Comparison of ENCODE assay signal across 20 cellular contexts in genomic region chr16:85225721-85226120, GRCh38.
A peak's percentile ranks its signal among the peaks of the same experiment; 100 is the strongest.
DNase-seq lines count a peak whose midpoint lies in the region; ATAC-seq, FAIRE-seq and TF ChIP-seq lines count a peak whose summit lies in the region.
"Had no signal": no experiment of that assay in that cellular context is flagged by ENCODE, and none has a peak within 500 bp of the region (broad histone marks: within the 10 kb centered on the region; RNA-seq: fewer than 3 reads in every experiment).

No MANE protein-coding gene starts in this region.

- no peak for TF ChIP-seq RAD21 in IMR-90 (IDR thresholded peaks at IDR 0.05; ENCODE audit: low read length)

- H2BK15ac ChIP-seq in IMR-90 (ENCODE audit: low read depth, low read length) (0 out of 3 replicates have a peak overlapping the region, but pooled peaks have one; percentile 76), mesenchymal stem cell (ENCODE audit: low read depth, poor library complexity, severe bottlenecking) (no peak overlapping the region)

- H4K91ac ChIP-seq in IMR-90 (ENCODE audit: insufficient read depth, low read depth, low read length), result no peak overlapping the region
- peak overlapping the region; percentile 52 for H4K91ac ChIP-seq in mesenchymal stem cell (ENCODE audit: low read length)

- peaks cover 52 to 96% of the 10 kb centered on the region in 2 experiments for H3K79me1 ChIP-seq in IMR-90 (ENCODE audit: low read depth in 1 of 2, low read length in 2 of 2)
- H3K79me1 ChIP-seq in mesenchymal stem cell (replicated peaks; ENCODE audit: low read length, poor library complexity, severe bottlenecking), result peaks cover 20% of the 10 kb centered on the region

- intact Hi-C loops in IMR-90 (cut with micrococcal nuclease), result no loop called here

- H4K5ac ChIP-seq in IMR-90 (ENCODE audit: low read depth, low read length), result no peak overlapping the region

- H3K4me1 Mint-ChIP-seq in stimulated activated naive B cell treated with anti-CD40 and anti-IgM and Interleukin-4, amounts not matched to agents 10 μg/mL and 1 μg/mL and 100 μg/mL, for 72 hours, result peaks cover 25 to 31% of the 10 kb centered on the region in 2 donors
- H3K4me1 Mint-ChIP-seq: CD8-positive, alpha-beta memory T cell had no signal

- peak overlapping the region; percentile 97 for H3K4me2 ChIP-seq in BLaER1
- H3K4me2 ChIP-seq in IMR-90 (ENCODE audit: low read depth, low read length), result no peak overlapping the region
- H3K4me2 ChIP-seq in mesenchymal stem cell (ENCODE audit: low read length, poor library complexity, severe bottlenecking), result no peak overlapping the region
- H3K4me2 ChIP-seq: GM23338 had no signal

- DNase-seq in IMR-90 (no peak), mesenchymal stem cell (no peak), frontal cortex (ENCODE audit: low spot score in 2 of 2) (no peak)
- no peak for DNase-seq in stimulated activated naive B cell treated with anti-CD40 and anti-IgM and Interleukin-4, amounts not matched to agents 10 μg/mL and 1 μg/mL and 100 μg/mL, for 72 hours
- DNase-seq: 8988T; C1 segment of cervical spinal cord; CD4-positive, CD25-positive, alpha-beta regulatory T cell; CD8-positive, alpha-beta memory T cell; COR-L47; DMS53; DND-41; EL; HCEC 1CT; HFFc6 had no signal

- ATAC-seq in IMR-90 (ENCODE audit: low read depth) (no peak), HG02623 (IDR thresholded peaks at IDR 0.05; ENCODE audit: unreplicated experiment) (no peak), HG03280 (IDR thresholded peaks at IDR 0.05; ENCODE audit: unreplicated experiment) (no peak)
- ATAC-seq in stimulated activated naive B cell treated with anti-CD40 and anti-IgM and Interleukin-4, amounts not matched to agents 10 μg/mL and 1 μg/mL and 100 μg/mL, for 72 hours (replicated peaks), result no peak
- ATAC-seq: GM23338 had no signal

- H2AK9ac ChIP-seq in IMR-90 (replicated peaks; ENCODE audit: low read depth, low read length, poor library complexity), result no peak overlapping the region

- H2AFZ ChIP-seq in IMR-90 (replicated peaks; ENCODE audit: low read length, poor library complexity) (no peak overlapping the region), mesenchymal stem cell (ENCODE audit: low read depth, low read length) (no peak overlapping the region)
- H2AFZ ChIP-seq: GM23338 had no signal

- H4K20me1 ChIP-seq in BLaER1 (no peaks in the 10 kb centered on the region), IMR-90 (ENCODE audit: insufficient read depth, low read length) (peaks cover 27% of the 10 kb centered on the region)

- H2BK20ac ChIP-seq in IMR-90 (ENCODE audit: low read depth, low read length), result no peak overlapping the region

- H3K27me3 ChIP-seq in BLaER1 (no peaks in the 10 kb centered on the region), IMR-90 (ENCODE audit: control insufficient read depth, insufficient read depth, low read length) (no peaks in the 10 kb centered on the region), mesenchymal stem cell (ENCODE audit: control insufficient read depth in 1 of 2, insufficient read depth in 1 of 2, low read length in 2 of 2) (no peaks in the 10 kb centered on the region)

- TF ChIP-seq POLR2A in IMR-90 (IDR thresholded peaks at IDR 0.05; ENCODE audit: low read depth, low read length), result no peak

- H2AK5ac ChIP-seq in IMR-90 (ENCODE audit: low read depth, low read length) (peak overlapping the region; percentile 56), mesenchymal stem cell (ENCODE audit: low read length, severe bottlenecking) (peak overlapping the region; percentile 95)

- H3K4ac ChIP-seq in IMR-90 (ENCODE audit: low read depth, low read length), result no peak overlapping the region
- peak overlapping the region in 1 of 2 experiments; percentile 42 for H3K4ac ChIP-seq in mesenchymal stem cell (ENCODE audit: low read depth in 1 of 2, low read length in 2 of 2)

- peaks cover 3% of the 10 kb centered on the region in 2 donors for H3K36me3 Mint-ChIP-seq in stimulated activated naive B cell treated with anti-CD40 and anti-IgM and Interleukin-4, amounts not matched to agents 10 μg/mL and 1 μg/mL and 100 μg/mL, for 72 hours
- H3K36me3 Mint-ChIP-seq: CD4-positive, CD25-positive, alpha-beta regulatory T cell; CD8-positive, alpha-beta memory T cell had no signal

- H3K9ac ChIP-seq in BLaER1 (no peak overlapping the region), IMR-90 (ENCODE audit: low read depth, low read length) (no peak overlapping the region), mesenchymal stem cell (ENCODE audit: low read length) (no peak overlapping the region)

- H3K27ac Mint-ChIP-seq in stimulated activated naive B cell treated with anti-CD40 and anti-IgM and Interleukin-4, amounts not matched to agents 10 μg/mL and 1 μg/mL and 100 μg/mL, for 72 hours, result peak overlapping the region; percentile 49
- H3K27ac Mint-ChIP-seq: GM23338, HFFc6 had no signal

- H3K4me1 ChIP-seq in BLaER1 (peaks cover 100% of the 10 kb centered on the region), IMR-90 (ENCODE audit: control insufficient read depth, insufficient read depth, low read length) (peaks cover 47% of the 10 kb centered on the region), mesenchymal stem cell (ENCODE audit: control insufficient read depth, insufficient read depth, low read depth, low read length) (peaks cover 73% of the 10 kb centered on the region)

- peaks cover 6 to 15% of the 10 kb centered on the region in 2 donors for H3K27me3 Mint-ChIP-seq in stimulated activated naive B cell treated with anti-CD40 and anti-IgM and Interleukin-4, amounts not matched to agents 10 μg/mL and 1 μg/mL and 100 μg/mL, for 72 hours

- BruUV-seq in IMR-90 (replicated peaks; lab: Mats Ljungman, UMichigan), result no TSS peak

- H3K18ac ChIP-seq in IMR-90 (ENCODE audit: low read depth, low read length) (no peak overlapping the region), mesenchymal stem cell (ENCODE audit: low read depth in 1 of 2, low read length in 2 of 2) (peak overlapping the region; percentile 27 to 58)

- H3K27ac ChIP-seq in BLaER1 (peak overlapping the region; percentile 52; the same call in 1 of the 2 replicates), IMR-90 (ENCODE audit: insufficient read depth, low read length) (no peak overlapping the region), mesenchymal stem cell (ENCODE audit: low read length, poor library complexity, severe bottlenecking) (peak overlapping the region; percentile 31)

- no peak for TF ChIP-seq CTCF in IMR-90 (conservative IDR thresholded peaks at IDR 0.05; ENCODE audit: low read depth, low read length)

- H2BK5ac ChIP-seq in IMR-90 (ENCODE audit: low read depth, low read length, poor library complexity, severe bottlenecking) (no peak overlapping the region), mesenchymal stem cell (ENCODE audit: low read depth, low read length, poor library complexity, severe bottlenecking) (no peak overlapping the region)

- H3K56ac ChIP-seq in IMR-90 (ENCODE audit: extremely low read depth, insufficient read depth, low read length), result no peak overlapping the region

- in situ Hi-C loops in IMR-90 (cut with MboI; ENCODE audit: low sequenced_read_pairs), result no loop called here

- H2BK120ac ChIP-seq in IMR-90 (ENCODE audit: low read depth, low read length) (no peak overlapping the region), mesenchymal stem cell (ENCODE audit: low read depth, low read length) (peak overlapping the region; percentile 43)

- H3K9me1 ChIP-seq in IMR-90 (ENCODE audit: insufficient read depth, low read length), result peaks cover 25% of the 10 kb centered on the region

- peak overlapping the region; percentile 30 to 64 for H2BK12ac ChIP-seq in mesenchymal stem cell (ENCODE audit: low read length in 2 of 2)

- POLR2A ChIA-PET in IMR-90 (lab: Charles Lee; ENCODE audit: unreplicated experiment), result no interaction called here

- H3K9me3 ChIP-seq in BLaER1 (no peaks in the 10 kb centered on the region), IMR-90 (ENCODE audit: control insufficient read depth, insufficient read depth, low read length) (no peaks in the 10 kb centered on the region; the same call in 1 of the 2 replicates), mesenchymal stem cell (ENCODE audit: control insufficient read depth, low read length) (no peaks in the 10 kb centered on the region)

- no peak overlapping the region for H3K14ac ChIP-seq in IMR-90 (replicated peaks; ENCODE audit: low read depth, low read length)
- peak overlapping the region in 1 of 2 experiments; percentile 29 for H3K14ac ChIP-seq in mesenchymal stem cell (ENCODE audit: low read length in 2 of 2)

- CTCF ChIA-PET in IMR-90 (lab: Yijun Ruan, JAX), result no interaction called here

- H3K4me3 ChIP-seq in BLaER1 (no peak overlapping the region), IMR-90 (ENCODE audit: insufficient read depth, low read depth, low read length) (no peak overlapping the region), mesenchymal stem cell (ENCODE audit: insufficient read depth in 1 of 2, low read depth in 1 of 2, low read length in 2 of 2) (no peak overlapping the region)
- H3K4me3 ChIP-seq: GM23338 had no signal

- H4K8ac ChIP-seq in IMR-90 (ENCODE audit: low read depth in 2 of 2, low read length in 2 of 2) (no peak overlapping the region), mesenchymal stem cell (ENCODE audit: low read length) (no peak overlapping the region)

- 100% methylated on average over 2 of the region's 4 CpGs; no CpG with 5 or more reads in 1 of the 2 experiments for WGBS in IMR-90 (ENCODE audit: extremely low coverage in 2 of 2, insufficient read length in 1 of 2), 2 experiments
- 82% methylated on average over 4 of the region's 4 CpGs for WGBS in mesenchymal stem cell

- dilution Hi-C loops in IMR-90 (cut with HindIII; ENCODE audit: low sequenced_read_pairs, unreplicated experiment), result no loop called here

- no peak for FAIRE-seq in frontal cortex (lab: Jason Lieb, UNC)
- FAIRE-seq: GM18507, H54 had no signal

- no peak overlapping the region for H3K4me3 Mint-ChIP-seq in stimulated activated naive B cell treated with anti-CD40 and anti-IgM and Interleukin-4, amounts not matched to agents 10 μg/mL and 1 μg/mL and 100 μg/mL, for 72 hours
- H3K4me3 Mint-ChIP-seq: CD4-positive, CD25-positive, alpha-beta regulatory T cell; CD8-positive, alpha-beta memory T cell; GM23338; HFFc6 had no signal

- H3K23ac ChIP-seq in IMR-90 (ENCODE audit: low read depth, low read length) (no peak overlapping the region), mesenchymal stem cell (ENCODE audit: low read length in 2 of 2) (no peak overlapping the region)

- H3K36me3 ChIP-seq in BLaER1, result no peaks in the 10 kb centered on the region
- no peaks in the 10 kb centered on the region for H3K36me3 ChIP-seq in IMR-90 (ENCODE audit: control insufficient read depth, insufficient read depth, low read length)
- H3K36me3 ChIP-seq in mesenchymal stem cell (ENCODE audit: control insufficient read depth in 1 of 2, insufficient read depth in 2 of 2, low read depth in 1 of 2, low read length in 2 of 2), result peaks cover 0 to 5% of the 10 kb centered on the region in 2 experiments

- peaks cover 2 to 3% of the 10 kb centered on the region in 2 donors for H3K9me3 Mint-ChIP-seq in stimulated activated naive B cell treated with anti-CD40 and anti-IgM and Interleukin-4, amounts not matched to agents 10 μg/mL and 1 μg/mL and 100 μg/mL, for 72 hours
- H3K9me3 Mint-ChIP-seq: CD8-positive, alpha-beta memory T cell; HFFc6 had no signal
